11 cellular contexts compared by ENCODE assay signal in genomic region chr22:42906605-42907338, GRCh38. TPM values are rescaled to one million over a fixed set of nuclear protein-coding genes. Genes with fewer than 3 reads are reported as not detected.
DNase-seq lines count a peak whose midpoint lies in the region; ATAC-seq and TF ChIP-seq lines count a peak whose summit lies in the region.
"Had no signal": no experiment of that assay in that cellular context is flagged by ENCODE, and none has a peak within 500 bp of the region (broad histone marks: within the 10 kb centered on the region; RNA-seq: fewer than 3 reads in every experiment).

No MANE protein-coding gene starts in this region.

- H3K4me3 ChIP-seq in AG04450 (ENCODE audit: low read depth, low read length): no peak overlapping the region
- H3K4me3 ChIP-seq in foreskin fibroblast (ENCODE audit: low read depth in 1 of 2, low read length in 2 of 2): no peak overlapping the region
- no peak overlapping the region for H3K4me3 ChIP-seq in neural progenitor cell
- no peak overlapping the region for H3K4me3 ChIP-seq in BE2C (ENCODE audit: low read depth, low read length)
- H3K4me3 ChIP-seq: hepatocyte had no signal

- H3K4me3 Mint-ChIP-seq in WTC11: no peak overlapping the region
- no peak overlapping the region for H3K4me3 Mint-ChIP-seq in neural progenitor cell
- H3K4me3 Mint-ChIP-seq in T-helper 2 cell treated with Interferon-gamma antibody and Interleukin-4, amounts not matched to agents 5 μg/mL and 100 μg/mL, for 36 hours: no peak overlapping the region
- H3K4me3 Mint-ChIP-seq in activated T-cell treated with anti-CD3 and anti-CD28 coated beads, Interleukin-2, amount 50 U/mL, for 24 hours: no peak overlapping the region
- H3K4me3 Mint-ChIP-seq: natural killer cell had no signal

- peaks cover 6% of the 10 kb centered on the region for H3F3A ChIP-seq in neural progenitor cell (ENCODE audit: low read depth)

- H3K79me2 ChIP-seq in neural progenitor cell (ENCODE audit: low read depth): peaks cover 19% of the 10 kb centered on the region

- peaks cover 7% of the 10 kb centered on the region; the same call in 1 of the 2 replicates for H3K36me3 Mint-ChIP-seq in WTC11
- peaks cover 8% of the 10 kb centered on the region for H3K36me3 Mint-ChIP-seq in neural progenitor cell
- peaks cover 4% of the 10 kb centered on the region for H3K36me3 Mint-ChIP-seq in T-helper 2 cell treated with Interferon-gamma antibody and Interleukin-4, amounts not matched to agents 5 μg/mL and 100 μg/mL, for 36 hours (ENCODE audit: low read depth)
- peaks cover 40% of the 10 kb centered on the region for H3K36me3 Mint-ChIP-seq in activated T-cell treated with anti-CD3 and anti-CD28 coated beads, Interleukin-2, amount 50 U/mL, for 24 hours (ENCODE audit: low read depth)
- H3K36me3 Mint-ChIP-seq: natural killer cell had no signal

- H3K9me3 ChIP-seq in AG04450 (ENCODE audit: control insufficient read depth, insufficient read depth, low read length): no peaks in the 10 kb centered on the region; the same call in 1 of the 2 replicates
- H3K9me3 ChIP-seq in neural progenitor cell (ENCODE audit: low read depth): no peaks in the 10 kb centered on the region
- no peaks in the 10 kb centered on the region for H3K9me3 ChIP-seq in BE2C

- ATAC-seq in WTC11 (no peak), HG02840 (IDR thresholded peaks at IDR 0.05; ENCODE audit: low FRiP score, unreplicated experiment) (no peak)
- ATAC-seq: natural killer cell had no signal

- H3K4me1 Mint-ChIP-seq in WTC11 (peaks cover 9% of the 10 kb centered on the region), neural progenitor cell (peaks cover 39% of the 10 kb centered on the region)
- H3K4me1 Mint-ChIP-seq in T-helper 2 cell treated with Interferon-gamma antibody and Interleukin-4, amounts not matched to agents 5 μg/mL and 100 μg/mL, for 36 hours (ENCODE audit: low read depth): no peaks in the 10 kb centered on the region
- H3K4me1 Mint-ChIP-seq in activated T-cell treated with anti-CD3 and anti-CD28 coated beads, Interleukin-2, amount 50 U/mL, for 24 hours (ENCODE audit: low read depth): no peaks in the 10 kb centered on the region

- H4K20me1 ChIP-seq in neural progenitor cell (ENCODE audit: low read depth): peaks cover 93% of the 10 kb centered on the region

- no peak overlapping the region for H3K4me2 ChIP-seq in neural progenitor cell
- H3K4me2 ChIP-seq: hepatocyte had no signal

- CTCF ChIA-PET in AG04450 (lab: Charles Lee) (no interaction called here), WTC11 (lab: Charles Lee) (interaction anchor here (1.1 kb wide), 1 partner anchor 146 kb away, joined by 4 read pairs; no protein-coding TSS in a partner anchor)

- H3K9me3 Mint-ChIP-seq in WTC11 (no peaks in the 10 kb centered on the region), neural progenitor cell (no peaks in the 10 kb centered on the region)
- no peaks in the 10 kb centered on the region for H3K9me3 Mint-ChIP-seq in T-helper 2 cell treated with Interferon-gamma antibody and Interleukin-4, amounts not matched to agents 5 μg/mL and 100 μg/mL, for 36 hours
- no peaks in the 10 kb centered on the region for H3K9me3 Mint-ChIP-seq in activated T-cell treated with anti-CD3 and anti-CD28 coated beads, Interleukin-2, amount 50 U/mL, for 24 hours
- H3K9me3 Mint-ChIP-seq: natural killer cell had no signal

- TF ChIP-seq CTCF in AG04450 (IDR thresholded peaks at IDR 0.05; ENCODE audit: low read depth, low read length) (no peak), WTC11 (IDR thresholded peaks at IDR 0.05) (no peak), foreskin fibroblast (IDR thresholded peaks at IDR 0.05; ENCODE audit: low read depth, low read length) (no peak), neural progenitor cell (IDR thresholded peaks at IDR 0.05) (no peak), BE2C (IDR thresholded peaks at IDR 0.05; ENCODE audit: low read depth, low read length) (no peak)

- H3K4me1 ChIP-seq in neural progenitor cell: peaks cover 21% of the 10 kb centered on the region
- H3K4me1 ChIP-seq in BE2C: 0 out of 2 replicates have a peak, but pooled peaks cover 3% of the 10 kb centered on the region

- H3K27me3 ChIP-seq in AG04450 (ENCODE audit: control insufficient read depth, insufficient read depth, low read length) (no peaks in the 10 kb centered on the region), neural progenitor cell (no peaks in the 10 kb centered on the region), BE2C (no peaks in the 10 kb centered on the region)
- H3K27me3 ChIP-seq: hepatocyte had no signal

- H3K9ac ChIP-seq in neural progenitor cell: no peak overlapping the region

- POLR2A ChIA-PET in AG04450 (lab: Yijun Ruan, JAX) (interaction anchor here (1.1 kb wide), 1 partner anchor 108 kb away, joined by 3 read pairs; the partner anchor contains the start of gene PACSIN2), WTC11 (lab: Charles Lee) (no interaction called here)

- no peaks in the 10 kb centered on the region for H3K36me3 ChIP-seq in neural progenitor cell
- H3K36me3 ChIP-seq in BE2C: no peaks in the 10 kb centered on the region; the same call in 1 of the 2 replicates

- no peak overlapping the region for H2AFZ ChIP-seq in neural progenitor cell (replicated peaks)
- H2AFZ ChIP-seq: hepatocyte had no signal

- 0 out of 2 replicates have a peak overlapping the region, but pooled peaks have one; percentile 16 for H3K27ac Mint-ChIP-seq in WTC11
- peak overlapping the region; percentile 21 for H3K27ac Mint-ChIP-seq in neural progenitor cell
- no peak overlapping the region for H3K27ac Mint-ChIP-seq in T-helper 2 cell treated with Interferon-gamma antibody and Interleukin-4, amounts not matched to agents 5 μg/mL and 100 μg/mL, for 36 hours
- H3K27ac Mint-ChIP-seq in activated T-cell treated with anti-CD3 and anti-CD28 coated beads, Interleukin-2, amount 50 U/mL, for 24 hours: no peak overlapping the region
- H3K27ac Mint-ChIP-seq: natural killer cell had no signal

- H3K27ac ChIP-seq in AG04450 (ENCODE audit: low read depth, low read length): peak overlapping the region; percentile 11
- no peak overlapping the region for H3K27ac ChIP-seq in neural progenitor cell
- H3K27ac ChIP-seq: hepatocyte had no signal

- H3K27me3 Mint-ChIP-seq in WTC11 (ENCODE audit: low read depth): no peaks in the 10 kb centered on the region
- no peaks in the 10 kb centered on the region for H3K27me3 Mint-ChIP-seq in neural progenitor cell (ENCODE audit: insufficient read depth, low read depth)
- H3K27me3 Mint-ChIP-seq in T-helper 2 cell treated with Interferon-gamma antibody and Interleukin-4, amounts not matched to agents 5 μg/mL and 100 μg/mL, for 36 hours (ENCODE audit: low read depth): no peaks in the 10 kb centered on the region
- H3K27me3 Mint-ChIP-seq in activated T-cell treated with anti-CD3 and anti-CD28 coated beads, Interleukin-2, amount 50 U/mL, for 24 hours: no peaks in the 10 kb centered on the region

- DNase-seq in AG04450 (ENCODE audit: low read depth, low spot score) (no peak), WTC11 (ENCODE audit: low spot score) (no peak), foreskin fibroblast (peak; percentile 14 to 50), neural progenitor cell (ENCODE audit: low spot score) (no peak), BE2C (no peak)
- DNase-seq in T-helper 2 cell treated with Interferon-gamma antibody and Interleukin-4, amounts not matched to agents 5 μg/mL and 100 μg/mL, for 36 hours (ENCODE audit: low spot score): no peak
- no peak for DNase-seq in activated T-cell treated with anti-CD3 and anti-CD28 coated beads, Interleukin-2, amount 50 U/mL, for 24 hours
- DNase-seq: natural killer cell, NCI-H1048 had no signal

TF ChIP-seq in WTC11, 78 proteins besides CTCF, POLR2A, EP300 and RAD21:
- no peak for TF ChIP-seq IRF2 (CRISPR knock-in tag; IDR thresholded peaks at IDR 0.05; ENCODE audit: borderline replicate concordance, low read depth)

RNA-seq across cellular contexts. Expression of gene ARFGAP3, which starts 49.7 kb away (rescaled TPM):
- 54.2 and 69.4 TPM in 2 replicates for polyA plus RNA-seq in AG04450 (2011; rRNA removed)
- polyA minus RNA-seq in AG04450 (2011; rRNA and poly(A)+ RNA removed): 39.8 and 42.8 TPM in 2 replicates
- 16.9 to 17.1 TPM (median 17.1 TPM) in 3 replicates for total RNA-seq in WTC11 (2021)
- 41.3 and 53.9 TPM in 2 replicates for total RNA-seq in neural progenitor cell (ENCODE audit: low replicate concordance)
- 14.9 TPM for polyA plus RNA-seq in BE2C (2012; ENCODE audit: insufficient read depth, insufficient read length, low read depth)

Comparison
In these comparisons a context has a peak if more than half of its experiments do, and no peak if none do; other contexts are left out.
1. DNase-seq: peak in foreskin fibroblast (2 of 2); none in AG04450 (single experiment), WTC11 (single experiment), neural progenitor cell (single experiment), T-helper 2 cell treated with Interferon-gamma antibody and Interleukin-4, amounts not matched to agents 5 μg/mL and 100 μg/mL, for 36 hours (single experiment), activated T-cell treated with anti-CD3 and anti-CD28 coated beads, Interleukin-2, amount 50 U/mL, for 24 hours (single experiment) and BE2C (single experiment).
2. H3K27ac Mint-ChIP-seq: peak in WTC11 (single experiment) and neural progenitor cell (single experiment); none in T-helper 2 cell treated with Interferon-gamma antibody and Interleukin-4, amounts not matched to agents 5 μg/mL and 100 μg/mL, for 36 hours (single experiment) and activated T-cell treated with anti-CD3 and anti-CD28 coated beads, Interleukin-2, amount 50 U/mL, for 24 hours (single experiment).